16 cellular contexts compared by ENCODE assay signal in the genomic region with DNA sequence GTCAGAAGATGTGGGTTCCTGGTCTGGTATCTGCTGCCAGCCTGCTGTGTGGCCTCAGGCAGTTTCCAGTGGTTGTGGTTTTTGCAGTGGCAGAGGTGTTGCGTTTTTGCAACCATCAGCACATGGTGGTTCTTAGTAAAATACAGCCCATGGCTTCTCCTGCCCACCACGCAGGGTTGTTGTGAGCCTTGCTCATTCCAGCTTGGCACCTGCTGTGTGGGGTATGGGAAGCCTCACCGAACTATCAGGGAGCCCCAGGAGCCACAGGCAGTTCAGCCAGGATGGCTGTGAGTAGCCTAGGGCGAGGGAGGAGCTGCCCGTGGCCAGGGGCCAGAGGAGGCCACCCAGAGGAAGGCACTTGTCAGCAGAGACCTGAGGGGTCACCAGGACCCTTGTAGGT. TPM values are rescaled to one million over a fixed set of nuclear protein-coding genes. Genes with fewer than 3 reads are reported as not detected.
A peak's percentile ranks its signal among the peaks of the same experiment; 100 is the strongest.
DNase-seq lines count a peak whose midpoint lies in the region; ATAC-seq, FAIRE-seq and TF ChIP-seq lines count a peak whose summit lies in the region.
"Had no signal": no experiment of that assay in that cellular context is flagged by ENCODE, and none has a peak within 500 bp of the region (broad histone marks: within the 10 kb centered on the region; RNA-seq: fewer than 3 reads in every experiment).

No MANE protein-coding gene starts in this region.

- TF ChIP-seq CTCF in KMS-11 (conservative IDR thresholded peaks at IDR 0.05; ENCODE audit: low read depth, low read length) (no peak), spleen (IDR thresholded peaks at IDR 0.05 in 8 of 11, conservative IDR thresholded peaks at IDR 0.05 in 3 of 11) (no peak)

- H3K79me2 ChIP-seq in KMS-11 (ENCODE audit: insufficient read depth, low read depth): peaks cover 73% of the 10 kb centered on the region

- peak overlapping the region; percentile 84 for H3K27ac Mint-ChIP-seq in activated naive CD8-positive, alpha-beta T cell
- H3K27ac Mint-ChIP-seq: dendritic cell treated with granulocyte-macrophage colony-stimulating factor and Interleukin-4, amounts not matched to agents 40 ng/mL and 50 ng/mL, for 4 days; nephron had no signal

- peaks cover 59% of the 10 kb centered on the region for H4K20me1 ChIP-seq in KMS-11 (ENCODE audit: insufficient read depth)

- H3K9ac ChIP-seq in KMS-11: no peak overlapping the region

- peak overlapping the region; percentile 41 for H3K4me3 Mint-ChIP-seq in activated naive CD8-positive, alpha-beta T cell
- H3K4me3 Mint-ChIP-seq: dendritic cell treated with granulocyte-macrophage colony-stimulating factor and Interleukin-4, amounts not matched to agents 40 ng/mL and 50 ng/mL, for 4 days; nephron had no signal

- 71 to 88% (median 81%) methylated on average over 5 of the region's 5 CpGs for WGBS in spleen, 5 donors

- peaks cover 52% of the 10 kb centered on the region for H3K4me1 Mint-ChIP-seq in activated naive CD8-positive, alpha-beta T cell (ENCODE audit: low read depth)

- H3K4me3 ChIP-seq in KMS-11 (IDR thresholded peaks at IDR 0.05; ENCODE audit: insufficient read depth, low read depth, low read length) (no peak overlapping the region), spleen (no peak overlapping the region)
- H3K4me3 ChIP-seq: A549 had no signal

- H3K27ac ChIP-seq in KMS-11 (peak overlapping the region; percentile 49), spleen (peak overlapping the region in 1 of 8 donors; percentile 12)
- H3K27ac ChIP-seq: A549 had no signal

- H3K4me1 ChIP-seq in KMS-11 (ENCODE audit: low read depth, poor library complexity, severe bottlenecking): peaks cover 70% of the 10 kb centered on the region
- H3K4me1 ChIP-seq in spleen: peaks cover 2 to 62% (median 23%) of the 10 kb centered on the region in 6 donors

- H3K27me3 Mint-ChIP-seq in activated naive CD8-positive, alpha-beta T cell: no peaks in the 10 kb centered on the region
- H3K27me3 Mint-ChIP-seq: dendritic cell treated with granulocyte-macrophage colony-stimulating factor and Interleukin-4, amounts not matched to agents 40 ng/mL and 50 ng/mL, for 4 days had no signal

- intact Hi-C loops in spleen (cut with DNase I; ENCODE audit: low total_unique reads): no loop called here

- no peak for ATAC-seq in GM18909 (IDR thresholded peaks at IDR 0.05; ENCODE audit: poor library complexity, unreplicated experiment)
- ATAC-seq: A549, esophagus mucosa had no signal

- peak; percentile 31 for DNase-seq in activated CD4-positive, alpha-beta T cell treated with anti-CD3 and anti-CD28 coated beads for 48 hours
- DNase-seq in activated CD4-positive, alpha-beta T cell treated with anti-CD3 and anti-CD28 coated beads for 1 hour: no peak
- DNase-seq in spleen: peak; percentile 61
- DNase-seq in GM19239 (ENCODE audit: insufficient read length, low spot score): no peak
- DNase-seq in NCI-H1105 (lab: John Stamatoyannopoulos, UW): no peak
- DNase-seq: Right ventricle myocardium superior, trophoblast cell had no signal

- no peak for TF ChIP-seq POLR2A in spleen (IDR thresholded peaks at IDR 0.05)

- H3K27me3 ChIP-seq in KMS-11 (ENCODE audit: insufficient read depth, low read depth) (no peaks in the 10 kb centered on the region), spleen (replicated peaks in 1 of 7) (no peaks in the 10 kb centered on the region)

- H2AFZ ChIP-seq in KMS-11 (ENCODE audit: low read depth): no peak overlapping the region

- H3K36me3 ChIP-seq in KMS-11 (ENCODE audit: insufficient read depth) (peaks cover 36% of the 10 kb centered on the region; the same call in 1 of the 2 replicates), spleen (peaks cover 0 to 100% (median 48%) of the 10 kb centered on the region in 6 donors)

- H3K4me2 ChIP-seq in KMS-11: peak overlapping the region; percentile 46
- H3K4me2 ChIP-seq: A549 had no signal

- H3K36me3 Mint-ChIP-seq in activated naive CD8-positive, alpha-beta T cell: peaks cover 7% of the 10 kb centered on the region

- no peaks in the 10 kb centered on the region for H3K9me3 ChIP-seq in spleen
- H3K9me3 ChIP-seq: A549 had no signal

- no peaks in the 10 kb centered on the region for H3K9me3 Mint-ChIP-seq in activated naive CD8-positive, alpha-beta T cell (ENCODE audit: low read depth)
- H3K9me3 Mint-ChIP-seq: dendritic cell treated with granulocyte-macrophage colony-stimulating factor and Interleukin-4, amounts not matched to agents 40 ng/mL and 50 ng/mL, for 4 days had no signal

- no peak for FAIRE-seq in GM19239 (lab: Jason Lieb, UNC)
- FAIRE-seq: A549, D721Med had no signal

RNA-seq across cellular contexts. Expression of a gene that starts 9.8 kb away (rescaled TPM):
- total RNA-seq in spleen: 100 to 1,000 TPM in 1 of 7 donors, 10 to 100 TPM in 6; 41.2 to 121 (median 52.8) TPM
- 10 to 100 TPM; 30.8 to 37.2 (median 35.4) TPM for polyA plus RNA-seq in spleen

RNA-seq across cellular contexts. Expression of a gene that starts 41.2 kb away (rescaled TPM):
- total RNA-seq in spleen: under 1 TPM in 5 of 7 donors, not detected in 2; 0.32 to 0.98 (median 0.49) TPM
- 1 to 10 TPM in 1 of 3 donors, under 1 TPM in 2; 0.35 to 1.2 (median 0.79) TPM for polyA plus RNA-seq in spleen
- total RNA-seq: esophagus mucosa, HT1080, Right ventricle myocardium superior had no signal

Comparison
In these comparisons a context has a peak if more than half of its experiments do, and no peak if none do; other contexts are left out.
1. DNase-seq: peak in activated CD4-positive, alpha-beta T cell treated with anti-CD3 and anti-CD28 coated beads for 48 hours (single experiment) and spleen (single experiment); none in activated CD4-positive, alpha-beta T cell treated with anti-CD3 and anti-CD28 coated beads for 1 hour (single experiment), GM19239 (single experiment) and NCI-H1105 (single experiment).